In the genomic region with DNA sequence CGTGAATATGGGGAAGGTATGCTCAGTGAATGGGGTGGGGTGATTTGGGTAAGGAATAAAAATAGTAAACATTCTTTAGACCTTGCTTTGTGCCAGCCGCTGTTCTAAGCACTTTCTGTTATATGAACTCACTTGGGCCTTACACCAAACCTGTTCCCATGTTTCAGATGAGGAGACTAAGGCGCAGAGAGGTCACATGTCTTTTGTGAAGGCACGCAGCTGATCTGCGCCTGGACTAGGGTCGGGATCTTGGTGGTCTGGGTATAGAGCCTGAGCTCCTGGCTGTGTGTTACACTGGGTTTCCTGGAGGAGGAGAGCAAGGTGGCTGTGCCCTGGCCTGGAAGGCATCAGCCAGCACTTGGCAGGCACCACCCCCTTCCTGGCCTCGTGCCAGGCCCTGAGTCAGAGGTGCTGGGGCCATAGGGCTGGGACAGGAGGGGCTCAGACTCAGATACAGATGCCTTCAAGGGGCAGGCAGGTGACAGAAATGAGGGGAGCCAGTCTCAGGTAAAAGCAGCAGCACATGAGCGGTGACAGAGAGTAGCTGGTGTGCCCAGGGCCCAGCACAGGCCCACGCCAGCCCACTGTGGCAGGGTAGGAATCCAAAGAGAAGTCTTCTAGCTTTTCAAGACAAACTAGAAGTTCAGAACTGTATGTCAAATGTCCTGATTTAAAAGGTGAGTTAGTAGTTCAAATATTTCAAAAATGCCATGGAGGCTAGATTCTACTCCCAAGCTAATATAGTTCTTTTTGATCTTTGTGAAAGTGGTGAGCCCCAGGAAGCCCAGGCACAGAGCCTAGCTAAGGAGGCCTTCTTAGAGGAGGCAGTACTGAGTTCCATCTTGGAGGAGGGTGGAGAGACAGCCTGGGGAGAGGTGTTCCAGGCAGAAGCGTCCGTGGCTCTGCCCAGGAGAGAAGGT, we compare ENCODE assay signal across 8 cellular contexts.
DNase-seq lines count a peak whose midpoint lies in the region; ATAC-seq and TF ChIP-seq lines count a peak whose summit lies in the region.

No MANE protein-coding gene starts in this region.

- H3K4me3 ChIP-seq in fibroblast of mammary gland (ENCODE audit: control insufficient read depth, low read depth, low read length) (no peak overlapping the region), sigmoid colon (no peak overlapping the region), H7 (ENCODE audit: insufficient read depth, low read depth, low read length) (no peak overlapping the region)

- no peak for ATAC-seq in HG02571 (IDR thresholded peaks at IDR 0.05; ENCODE audit: unreplicated experiment)

- peaks cover under 1 to 56% (median 52%) of the 10 kb centered on the region in 4 donors for H3K4me1 ChIP-seq in sigmoid colon

- intact Hi-C loops in sigmoid colon (cut with DNase I), result no loop called here

- H3K9me3 ChIP-seq in sigmoid colon, result no peaks in the 10 kb centered on the region

- in situ Hi-C loops in Caki2 (cut with HindIII; ENCODE audit: low pct_unique_long_range_greater_than_20kb, low sequenced_read_pairs), result no loop called here
- in situ Hi-C loops in GM13976 (cut with MboI; ENCODE audit: low sequenced_read_pairs, unreplicated experiment), result no loop called here

- no peak for TF ChIP-seq EP300 in sigmoid colon (IDR thresholded peaks at IDR 0.05)

- H3K27me3 ChIP-seq in sigmoid colon (no peaks in the 10 kb centered on the region), H7 (ENCODE audit: control insufficient read depth, insufficient read depth, low read length) (no peaks in the 10 kb centered on the region)

- peak overlapping the region in 3 of 4 donors; percentile 61 to 65 (median 63) for H3K27ac ChIP-seq in sigmoid colon

- TF ChIP-seq POLR2A in sigmoid colon (IDR thresholded peaks at IDR 0.05), result no peak

- DNase-seq in Caki2 (ENCODE audit: low read depth) (peak; percentile 63), Kasumi-1 (lab: John Stamatoyannopoulos, UW) (peak; percentile 7 to 18), fibroblast of mammary gland (ENCODE audit: low read depth) (peak; percentile 46), sigmoid colon (peak; percentile 77), H7 (no peak), GM13976 (ENCODE audit: low spot score) (no peak)
- DNase-seq in activated CD4-positive, alpha-beta T cell treated with anti-CD3 and anti-CD28 coated beads for 48 hours, result peak; percentile 58

- 45 to 72% methylated on average over 11 of the region's 11 CpGs for WGBS in sigmoid colon, 2 donors

- H3K36me3 ChIP-seq in sigmoid colon, result no peaks in the 10 kb centered on the region
- H3K36me3 ChIP-seq in H7 (replicated peaks; ENCODE audit: control insufficient read depth, insufficient read depth, low read length), result no peaks in the 10 kb centered on the region

- no peak for TF ChIP-seq CTCF in fibroblast of mammary gland (conservative IDR thresholded peaks at IDR 0.05; ENCODE audit: control insufficient read depth, insufficient read depth, low read depth, low read length)
- no peak for TF ChIP-seq CTCF in sigmoid colon (IDR thresholded peaks at IDR 0.05)
- TF ChIP-seq CTCF in GM13976 (IDR thresholded peaks at IDR 0.05; ENCODE audit: borderline replicate concordance, control extremely low read depth, extremely low read depth, insufficient read depth, missing control alignments), result no peak

Comparison
In these comparisons a context has a peak if more than half of its experiments do, and no peak if none do; other contexts are left out.
1. DNase-seq: peak in Caki2 (single experiment), Kasumi-1 (2 of 2), activated CD4-positive, alpha-beta T cell treated with anti-CD3 and anti-CD28 coated beads for 48 hours (single experiment), fibroblast of mammary gland (single experiment) and sigmoid colon (single experiment); none in H7 (single experiment) and GM13976 (single experiment).